In the genomic region with DNA sequence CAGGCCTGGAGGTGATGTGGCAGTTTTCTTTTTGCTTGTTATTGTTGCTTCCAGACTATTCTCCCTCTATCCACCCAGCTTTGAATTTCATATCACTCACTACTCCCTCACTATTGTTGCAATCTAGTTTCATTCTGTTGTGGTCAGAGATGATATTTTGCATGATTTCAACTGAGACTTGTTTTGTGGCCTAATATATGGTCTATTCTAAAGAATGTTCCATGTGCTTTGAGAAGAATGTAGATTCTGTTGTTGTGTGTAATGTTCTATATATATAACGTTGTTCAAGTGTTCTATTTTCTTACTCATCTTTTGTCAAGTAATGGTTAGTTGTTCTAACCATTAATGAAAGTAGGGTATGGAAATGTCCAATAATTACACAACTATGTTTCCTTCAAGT, we compare ENCODE assay signal across 25 cellular contexts. TPM values are rescaled to one million over a fixed set of nuclear protein-coding genes. Genes with fewer than 3 reads are reported as not detected.
DNase-seq lines count a peak whose midpoint lies in the region; ATAC-seq, FAIRE-seq and TF ChIP-seq lines count a peak whose summit lies in the region.
"Had no signal": no experiment of that assay in that cellular context is flagged by ENCODE, and none has a peak within 500 bp of the region (broad histone marks: within the 10 kb centered on the region; RNA-seq: fewer than 3 reads in every experiment).

No MANE protein-coding gene starts in this region.

- H3K27ac ChIP-seq in brain microvascular endothelial cell (peak overlapping the region; percentile 29), kidney (ENCODE audit: low read depth in 2 of 2, low read length in 2 of 2) (no peak overlapping the region)
- H3K27ac ChIP-seq: ascending aorta; BLaER1 treated with 17β-estradiol and CSF1 and Interleukin-3, amounts not matched to agents 10 nM and 100 nM; SJSA1 had no signal

- intact Hi-C loops in kidney (cut with DNase I): no loop called here

- H3K4me3 Mint-ChIP-seq in stimulated activated naive CD8-positive, alpha-beta T cell treated with anti-CD3 and anti-CD28 coated beads, Interleukin-15, Interleukin-2, amounts not matched to agents 100 ng/mL and 50 ng/mL, for 24 hours: no peak overlapping the region
- H3K4me3 Mint-ChIP-seq in HFFc6 (no peak overlapping the region), endothelial cell (ENCODE audit: unreplicated experiment) (no peak overlapping the region)
- no peak overlapping the region for H3K4me3 Mint-ChIP-seq in activated CD8-positive, alpha-beta T cell treated with anti-CD3 and anti-CD28 coated beads, Interleukin-2, amount 10 ng/mL, durations not matched to agents 7 days and 5 days
- H3K4me3 Mint-ChIP-seq: natural killer cell had no signal

- H3K4me1 ChIP-seq in kidney (ENCODE audit: control insufficient read depth in 1 of 2, insufficient read depth in 1 of 2, low read depth in 1 of 2, low read length in 2 of 2): no peaks in the 10 kb centered on the region
- H3K4me1 ChIP-seq: ascending aorta; BLaER1 treated with 17β-estradiol and CSF1 and Interleukin-3, amounts not matched to agents 10 nM and 100 nM; SJSA1 had no signal

- CTCF ChIA-PET in activated CD8-positive, alpha-beta T cell treated with anti-CD3 and anti-CD28 coated beads, Interleukin-2, amount 10 ng/mL, durations not matched to agents 7 days and 5 days (lab: Charles Lee): no interaction called here

- peak overlapping the region; percentile 9 for H3K27ac Mint-ChIP-seq in stimulated activated naive CD8-positive, alpha-beta T cell treated with anti-CD3 and anti-CD28 coated beads, Interleukin-15, Interleukin-2, amounts not matched to agents 100 ng/mL and 50 ng/mL, for 24 hours
- H3K27ac Mint-ChIP-seq in HFFc6: peak overlapping the region; percentile 52; the same call in 1 of the 2 replicates
- H3K27ac Mint-ChIP-seq in activated CD8-positive, alpha-beta T cell treated with anti-CD3 and anti-CD28 coated beads, Interleukin-2, amount 10 ng/mL, durations not matched to agents 7 days and 5 days: no peak overlapping the region
- H3K27ac Mint-ChIP-seq in endothelial cell (ENCODE audit: unreplicated experiment): no peak overlapping the region

- no peak for DNase-seq in stimulated activated naive CD8-positive, alpha-beta T cell treated with anti-CD3 and anti-CD28 coated beads, Interleukin-15, Interleukin-2, amounts not matched to agents 100 U/mL and 50 U/mL, for 24 hours
- DNase-seq in HFFc6 (no peak), brain microvascular endothelial cell (no peak), cerebellum (ENCODE audit: low spot score) (no peak), kidney (no peak), endothelial cell (ENCODE audit: low spot score) (no peak)
- no peak for DNase-seq in activated CD8-positive, alpha-beta T cell treated with anti-CD3 and anti-CD28 coated beads, Interleukin-2, amount 10 ng/mL, durations not matched to agents 7 days and 5 days
- DNase-seq: activated CD4-positive, alpha-beta T cell treated with anti-CD3 and anti-CD28 coated beads for 1 hour; activated naive CD4-positive, alpha-beta T cell treated with anti-CD3 and anti-CD28 coated beads, Interleukin-2, amount 50 U/mL, for 16 hours; central memory CD4-positive, alpha-beta T cell; natural killer cell; NCI-H1105 treated with DMSO at 0.1 percent for 48 hours; NCI-H2029; NCI-H2227 treated with DMSO at 0.1 percent for 48 hours; retina; stimulated activated CD4-positive, alpha-beta T cell treated with anti-CD3 and anti-CD28 coated beads, Interleukin-2, amount 100 ng/mL, for 24 hours; T-helper 1 cell had no signal

- no peak for FAIRE-seq in kidney (lab: Jason Lieb, UNC)
- FAIRE-seq: TTC549 had no signal

- POLR2A ChIA-PET in activated CD8-positive, alpha-beta T cell treated with anti-CD3 and anti-CD28 coated beads, Interleukin-2, amount 10 ng/mL, durations not matched to agents 7 days and 5 days (lab: Charles Lee): no interaction called here

- H3K27me3 ChIP-seq in brain microvascular endothelial cell (replicated peaks): no peaks in the 10 kb centered on the region
- H3K27me3 ChIP-seq: ascending aorta, SJSA1 had no signal

- H3K4me3 ChIP-seq in brain microvascular endothelial cell (ENCODE audit: low read depth, low read length) (no peak overlapping the region), kidney (ENCODE audit: low read length in 2 of 2) (no peak overlapping the region)
- H3K4me3 ChIP-seq: ascending aorta; BLaER1 treated with 17β-estradiol and CSF1 and Interleukin-3, amounts not matched to agents 10 nM and 100 nM; SJSA1; smooth muscle cell had no signal

- H3K9me3 Mint-ChIP-seq in stimulated activated naive CD8-positive, alpha-beta T cell treated with anti-CD3 and anti-CD28 coated beads, Interleukin-15, Interleukin-2, amounts not matched to agents 100 ng/mL and 50 ng/mL, for 24 hours: peaks cover 4% of the 10 kb centered on the region
- H3K9me3 Mint-ChIP-seq in HFFc6 (no peaks in the 10 kb centered on the region), endothelial cell (ENCODE audit: unreplicated experiment) (no peaks in the 10 kb centered on the region)
- no peaks in the 10 kb centered on the region for H3K9me3 Mint-ChIP-seq in activated CD8-positive, alpha-beta T cell treated with anti-CD3 and anti-CD28 coated beads, Interleukin-2, amount 10 ng/mL, durations not matched to agents 7 days and 5 days (ENCODE audit: insufficient read depth)
- H3K9me3 Mint-ChIP-seq: natural killer cell had no signal

- no peaks in the 10 kb centered on the region for H3K9me3 ChIP-seq in kidney (ENCODE audit: control insufficient read depth in 1 of 2, low read length in 2 of 2)
- H3K9me3 ChIP-seq: ascending aorta; BLaER1 treated with 17β-estradiol and CSF1 and Interleukin-3, amounts not matched to agents 10 nM and 100 nM; SJSA1 had no signal

- in situ Hi-C loops in brain microvascular endothelial cell (cut with HindIII; ENCODE audit: low pct_ligation_motif_present, low sequenced_read_pairs): no loop called here

- H3K36me3 ChIP-seq in brain microvascular endothelial cell (replicated peaks) (no peaks in the 10 kb centered on the region), kidney (ENCODE audit: control insufficient read depth in 1 of 2, insufficient read depth in 2 of 2, low read length in 2 of 2) (no peaks in the 10 kb centered on the region)

- no peak for ATAC-seq in stimulated activated naive CD8-positive, alpha-beta T cell treated with anti-CD3 and anti-CD28 coated beads, Interleukin-15, Interleukin-2, amounts not matched to agents 100 U/mL and 50 U/mL, for 24 hours
- ATAC-seq in activated CD8-positive, alpha-beta T cell treated with anti-CD3 and anti-CD28 coated beads, Interleukin-2, amount 10 ng/mL, durations not matched to agents 7 days and 5 days: no peak
- ATAC-seq: HCT116, left lobe of liver, natural killer cell had no signal

- H3K27me3 Mint-ChIP-seq in stimulated activated naive CD8-positive, alpha-beta T cell treated with anti-CD3 and anti-CD28 coated beads, Interleukin-15, Interleukin-2, amounts not matched to agents 100 ng/mL and 50 ng/mL, for 24 hours: no peaks in the 10 kb centered on the region
- H3K27me3 Mint-ChIP-seq in HFFc6 (ENCODE audit: insufficient read depth) (no peaks in the 10 kb centered on the region; the same call in none of the 2 replicates), endothelial cell (ENCODE audit: unreplicated experiment) (no peaks in the 10 kb centered on the region)
- H3K27me3 Mint-ChIP-seq in activated CD8-positive, alpha-beta T cell treated with anti-CD3 and anti-CD28 coated beads, Interleukin-2, amount 10 ng/mL, durations not matched to agents 7 days and 5 days (ENCODE audit: low read depth): no peaks in the 10 kb centered on the region

- TF ChIP-seq CTCF in HFFc6 (IDR thresholded peaks at IDR 0.05): no peak
- no peak for TF ChIP-seq CTCF in brain microvascular endothelial cell (IDR thresholded peaks at IDR 0.05; ENCODE audit: low read depth, low read length, missing control alignments)
- no peak for TF ChIP-seq CTCF in kidney (IDR thresholded peaks at IDR 0.05; ENCODE audit: borderline replicate concordance, extremely low read depth, insufficient read depth)
- TF ChIP-seq CTCF in endothelial cell (IDR thresholded peaks at IDR 0.05; ENCODE audit: unreplicated experiment): no peak

- no peak overlapping the region for H3K9ac ChIP-seq in kidney (ENCODE audit: low read length in 2 of 2)
- H3K9ac ChIP-seq: BLaER1 treated with 17β-estradiol and CSF1 and Interleukin-3, amounts not matched to agents 10 nM and 100 nM had no signal

- H3K36me3 Mint-ChIP-seq in stimulated activated naive CD8-positive, alpha-beta T cell treated with anti-CD3 and anti-CD28 coated beads, Interleukin-15, Interleukin-2, amounts not matched to agents 100 ng/mL and 50 ng/mL, for 24 hours (ENCODE audit: low read depth): peaks cover 52% of the 10 kb centered on the region
- H3K36me3 Mint-ChIP-seq in HFFc6 (ENCODE audit: low read depth) (peaks cover 26% of the 10 kb centered on the region), endothelial cell (ENCODE audit: low read depth, unreplicated experiment) (peaks cover 9% of the 10 kb centered on the region)
- peaks cover 40% of the 10 kb centered on the region for H3K36me3 Mint-ChIP-seq in activated CD8-positive, alpha-beta T cell treated with anti-CD3 and anti-CD28 coated beads, Interleukin-2, amount 10 ng/mL, durations not matched to agents 7 days and 5 days (ENCODE audit: low read depth)
- H3K36me3 Mint-ChIP-seq: natural killer cell had no signal

- H3K4me1 Mint-ChIP-seq in stimulated activated naive CD8-positive, alpha-beta T cell treated with anti-CD3 and anti-CD28 coated beads, Interleukin-15, Interleukin-2, amounts not matched to agents 100 ng/mL and 50 ng/mL, for 24 hours (ENCODE audit: low read depth): peaks cover 3% of the 10 kb centered on the region
- H3K4me1 Mint-ChIP-seq in HFFc6 (ENCODE audit: low read depth) (peaks cover 14% of the 10 kb centered on the region), endothelial cell (ENCODE audit: unreplicated experiment) (no peaks in the 10 kb centered on the region)
- no peaks in the 10 kb centered on the region for H3K4me1 Mint-ChIP-seq in activated CD8-positive, alpha-beta T cell treated with anti-CD3 and anti-CD28 coated beads, Interleukin-2, amount 10 ng/mL, durations not matched to agents 7 days and 5 days (ENCODE audit: low read depth)

RNA-seq across cellular contexts. Expression of a gene that starts 59.0 kb away (rescaled TPM):
- total RNA-seq in HFFc6 (2021; fragmentation: NEBNext Ultra II Directional; extraction: Animal tissue kit (Norgen Biotek cat#: 25700)): 10 to 100 TPM; 49.9 to 54.3 (median 52.9) TPM
- 10 to 100 TPM; 78.9 to 83.4 TPM for total RNA-seq in activated CD8-positive, alpha-beta T cell treated with anti-CD3 and anti-CD28 coated beads, Interleukin-2, amount 10 ng/mL, durations not matched to agents 7 days and 5 days
- total RNA-seq in cerebellum: 105 TPM
- total RNA-seq in kidney: 66.6 TPM
- 18.8 TPM for polyA plus RNA-seq in kidney (ENCODE audit: insufficient read depth, low read depth, low replicate concordance)
- total RNA-seq in endothelial cell (ENCODE audit: unreplicated experiment): 94.3 TPM

Comparison
In these comparisons a context has a peak if more than half of its experiments do, and no peak if none do; other contexts are left out.
1. H3K27ac Mint-ChIP-seq: peak in stimulated activated naive CD8-positive, alpha-beta T cell treated with anti-CD3 and anti-CD28 coated beads, Interleukin-15, Interleukin-2, amounts not matched to agents 100 ng/mL and 50 ng/mL, for 24 hours (single experiment) and HFFc6 (single experiment); none in activated CD8-positive, alpha-beta T cell treated with anti-CD3 and anti-CD28 coated beads, Interleukin-2, amount 10 ng/mL, durations not matched to agents 7 days and 5 days (single experiment) and endothelial cell (single experiment).